10 cellular contexts compared by ENCODE assay signal in the genomic region with DNA sequence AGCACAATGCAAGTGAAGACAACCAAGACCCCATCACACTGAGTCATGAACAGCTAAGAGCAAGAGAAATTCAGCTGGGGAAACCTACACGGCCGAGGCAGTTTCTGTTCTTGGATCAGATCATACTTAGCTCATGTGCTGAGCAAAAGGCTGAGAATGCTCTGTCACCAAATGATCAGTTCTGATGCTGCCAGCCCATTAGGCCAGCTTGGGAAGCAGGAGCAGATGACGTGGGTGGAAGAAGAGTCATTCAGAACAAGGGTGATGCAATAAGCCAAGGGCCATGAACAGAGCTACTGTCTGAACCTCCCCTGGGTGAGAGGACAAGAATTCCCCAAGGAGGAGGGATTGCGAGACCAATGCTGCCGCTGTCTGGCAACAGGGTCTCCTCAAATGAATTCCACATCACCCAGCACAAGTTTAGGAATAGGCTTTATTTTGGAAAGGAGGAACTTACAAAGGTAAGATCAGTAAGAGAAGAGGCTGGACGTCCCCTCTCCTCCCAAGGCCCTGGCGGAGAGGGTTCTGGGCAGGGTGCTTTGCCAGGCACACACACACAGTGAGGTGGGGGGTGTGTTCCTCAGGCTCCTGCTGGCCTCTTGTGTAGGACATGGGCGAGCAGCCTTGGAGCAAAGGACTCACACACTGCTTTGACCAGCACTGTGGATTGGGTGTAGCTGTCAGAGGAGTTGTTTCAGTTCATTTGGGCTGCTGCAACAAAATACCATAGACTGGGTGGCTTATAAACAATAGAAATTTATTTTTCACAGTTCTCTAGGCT.
A peak's percentile ranks its signal among the peaks of the same experiment; 100 is the strongest.
DNase-seq lines count a peak whose midpoint lies in the region; ATAC-seq and TF ChIP-seq lines count a peak whose summit lies in the region.
"Had no signal": no experiment of that assay in that cellular context is flagged by ENCODE, and none has a peak within 500 bp of the region (broad histone marks: within the 10 kb centered on the region; RNA-seq: fewer than 3 reads in every experiment).

No MANE protein-coding gene starts in this region.

- peak overlapping the region; percentile 8 for H3K4me2 ChIP-seq in OCI-LY3 (ENCODE audit: low read length)

- no peak for TF ChIP-seq EP300 in esophagus muscularis mucosa (IDR thresholded peaks at IDR 0.05)

- peak overlapping the region; percentile 79 for H3K27ac Mint-ChIP-seq in neural crest cell (ENCODE audit: unreplicated experiment)
- H3K27ac Mint-ChIP-seq in activated CD8-positive, alpha-beta memory T cell treated with anti-CD3 and anti-CD28 coated beads, Interleukin-2, amount 10 ng/mL, durations not matched to agents 7 days and 5 days: no peak overlapping the region

- TF ChIP-seq CTCF in OCI-LY3 (IDR thresholded peaks at IDR 0.05; ENCODE audit: low read depth, low read length) (no peak), esophagus muscularis mucosa (IDR thresholded peaks at IDR 0.05) (no peak), neural crest cell (conservative IDR thresholded peaks at IDR 0.05) (no peak)

- no peaks in the 10 kb centered on the region for H3K36me3 Mint-ChIP-seq in neural crest cell (ENCODE audit: low read depth)
- no peaks in the 10 kb centered on the region for H3K36me3 Mint-ChIP-seq in activated CD8-positive, alpha-beta memory T cell treated with anti-CD3 and anti-CD28 coated beads, Interleukin-2, amount 10 ng/mL, durations not matched to agents 7 days and 5 days

- H3K9ac ChIP-seq in OCI-LY3 (ENCODE audit: low read length): no peak overlapping the region

- H3K27me3 Mint-ChIP-seq in neural crest cell (ENCODE audit: low read depth): no peaks in the 10 kb centered on the region
- H3K27me3 Mint-ChIP-seq in activated CD8-positive, alpha-beta memory T cell treated with anti-CD3 and anti-CD28 coated beads, Interleukin-2, amount 10 ng/mL, durations not matched to agents 7 days and 5 days: peaks cover 26% of the 10 kb centered on the region

- CTCF ChIA-PET in activated CD8-positive, alpha-beta memory T cell treated with anti-CD3 and anti-CD28 coated beads, Interleukin-2, amount 10 ng/mL, durations not matched to agents 7 days and 5 days (lab: Charles Lee): no interaction called here

- 78% methylated on average over 8 of the region's 8 CpGs for WGBS in esophagus muscularis mucosa

- H4K20me1 ChIP-seq in OCI-LY3 (ENCODE audit: insufficient read depth, low read length): no peaks in the 10 kb centered on the region

- peak overlapping the region; percentile 19 for H2AFZ ChIP-seq in OCI-LY3 (ENCODE audit: low read depth, low read length)

- no peak for TF ChIP-seq POLR2A in esophagus muscularis mucosa (IDR thresholded peaks at IDR 0.05; ENCODE audit: low read depth)

- H3K4me1 ChIP-seq in OCI-LY3 (ENCODE audit: low read length): peaks cover 13% of the 10 kb centered on the region
- H3K4me1 ChIP-seq in esophagus muscularis mucosa: no peaks in the 10 kb centered on the region

- no peaks in the 10 kb centered on the region for H3K36me3 ChIP-seq in OCI-LY3 (replicated peaks; ENCODE audit: low read depth, low read length)
- H3K36me3 ChIP-seq in esophagus muscularis mucosa: no peaks in the 10 kb centered on the region

- H3K4me3 Mint-ChIP-seq in neural crest cell: no peak overlapping the region
- no peak overlapping the region for H3K4me3 Mint-ChIP-seq in activated CD8-positive, alpha-beta memory T cell treated with anti-CD3 and anti-CD28 coated beads, Interleukin-2, amount 10 ng/mL, durations not matched to agents 7 days and 5 days

- DNase-seq in EH (ENCODE audit: low read depth) (peak; percentile 95), esophagus muscularis mucosa (ENCODE audit: extremely low spot score) (peak; percentile 87), neural crest cell (ENCODE audit: low read depth, low spot score) (no peak), NCI-H748 treated with DMSO at 0.1 percent for 48 hours (lab: John Stamatoyannopoulos, UW) (no peak)
- DNase-seq in activated CD8-positive, alpha-beta memory T cell treated with anti-CD3 and anti-CD28 coated beads, Interleukin-2, amount 50 U/mL, for 4 hours: no peak
- no peak for DNase-seq in activated CD8-positive, alpha-beta memory T cell treated with anti-CD3 and anti-CD28 coated beads, Interleukin-2, amount 10 ng/mL, durations not matched to agents 7 days and 5 days
- no peak for DNase-seq in central memory CD4-positive, alpha-beta T cell
- DNase-seq: activated CD4-positive, CD25-positive, alpha-beta regulatory T cell; GF-D8 had no signal

- H3K4me3 ChIP-seq in OCI-LY3 (ENCODE audit: low read length) (no peak overlapping the region), esophagus muscularis mucosa (no peak overlapping the region)

- intact Hi-C loops in esophagus muscularis mucosa (cut with DNase I): no loop called here

- peaks cover 16% of the 10 kb centered on the region for H3K27me3 ChIP-seq in OCI-LY3 (ENCODE audit: low read depth, low read length)
- peaks cover 0 to 28% (median 1%) of the 10 kb centered on the region in 4 donors for H3K27me3 ChIP-seq in esophagus muscularis mucosa

- no peak overlapping the region for H3K27ac ChIP-seq in OCI-LY3 (ENCODE audit: low read length)
- H3K27ac ChIP-seq in esophagus muscularis mucosa (replicated peaks in 1 of 4): peak overlapping the region in 2 of 4 donors; percentile 23

- ATAC-seq in activated CD8-positive, alpha-beta memory T cell treated with anti-CD3 and anti-CD28 coated beads, Interleukin-2, amount 10 ng/mL, durations not matched to agents 7 days and 5 days: no peak

- no peaks in the 10 kb centered on the region for H3K9me3 Mint-ChIP-seq in neural crest cell
- H3K9me3 Mint-ChIP-seq in activated CD8-positive, alpha-beta memory T cell treated with anti-CD3 and anti-CD28 coated beads, Interleukin-2, amount 10 ng/mL, durations not matched to agents 7 days and 5 days (ENCODE audit: low read depth): no peaks in the 10 kb centered on the region

- H3K4me1 Mint-ChIP-seq in neural crest cell: peaks cover 15% of the 10 kb centered on the region
- no peaks in the 10 kb centered on the region for H3K4me1 Mint-ChIP-seq in activated CD8-positive, alpha-beta memory T cell treated with anti-CD3 and anti-CD28 coated beads, Interleukin-2, amount 10 ng/mL, durations not matched to agents 7 days and 5 days

- H3K9me3 ChIP-seq in OCI-LY3 (ENCODE audit: insufficient read depth, low read length) (no peaks in the 10 kb centered on the region), esophagus muscularis mucosa (no peaks in the 10 kb centered on the region)

- no peaks in the 10 kb centered on the region for H3K79me2 ChIP-seq in OCI-LY3 (ENCODE audit: low read length)

Comparison
In these comparisons a context has a peak if more than half of its experiments do, and no peak if none do; other contexts are left out.
1. DNase-seq: peak in EH (single experiment) and esophagus muscularis mucosa (single experiment); none in neural crest cell (single experiment), activated CD8-positive, alpha-beta memory T cell treated with anti-CD3 and anti-CD28 coated beads, Interleukin-2, amount 50 U/mL, for 4 hours (single experiment), activated CD8-positive, alpha-beta memory T cell treated with anti-CD3 and anti-CD28 coated beads, Interleukin-2, amount 10 ng/mL, durations not matched to agents 7 days and 5 days (single experiment), central memory CD4-positive, alpha-beta T cell (single experiment) and NCI-H748 treated with DMSO at 0.1 percent for 48 hours (single experiment).